ENCODE assay signal across 16 cellular contexts in the genomic region with DNA sequence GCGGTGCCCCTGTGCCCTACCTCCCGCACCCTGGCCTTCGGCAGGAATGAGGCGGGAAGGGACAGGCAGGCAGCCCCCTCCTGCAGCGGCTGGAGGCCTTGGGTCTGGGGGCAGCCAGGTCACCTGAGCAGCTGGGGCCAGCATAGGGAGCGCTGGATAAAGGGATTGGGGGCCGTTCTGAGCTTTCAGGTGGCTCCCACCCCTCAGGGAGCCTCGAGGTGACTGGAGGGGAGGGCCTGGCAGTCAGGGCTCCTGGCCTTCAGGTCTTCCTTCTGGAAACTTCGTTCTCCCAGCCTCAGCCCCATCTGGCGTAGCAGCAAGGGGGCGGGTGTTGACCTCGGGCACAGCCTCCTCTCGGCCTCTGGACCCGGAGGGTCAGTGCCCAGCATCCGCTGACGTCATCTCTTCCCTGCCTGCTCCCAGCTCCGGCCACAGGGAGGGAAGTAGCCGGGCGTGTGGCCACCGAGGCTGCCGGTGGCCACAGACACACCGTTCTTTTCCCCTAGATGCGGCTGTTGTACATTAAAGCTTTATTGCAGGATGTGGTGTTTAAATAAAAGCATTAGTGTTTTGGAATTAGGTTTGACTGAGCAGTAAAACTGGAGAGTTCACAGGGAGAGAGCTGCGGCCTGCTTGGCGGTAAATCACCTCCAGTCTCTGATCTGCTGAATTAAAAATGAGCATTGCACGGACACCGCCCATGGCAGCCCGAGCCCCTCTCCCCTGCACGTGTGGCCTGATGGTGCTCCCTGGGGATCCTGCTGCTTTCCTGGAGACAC.
DNase-seq lines count a peak whose midpoint lies in the region; ATAC-seq and TF ChIP-seq lines count a peak whose summit lies in the region.
"Had no signal": no experiment of that assay in that cellular context is flagged by ENCODE, and none has a peak within 500 bp of the region (broad histone marks: within the 10 kb centered on the region; RNA-seq: fewer than 3 reads in every experiment).

No MANE protein-coding gene starts in this region.

- WGBS in heart right ventricle, 2 donors: 31 to 44% methylated on average over 29 of the region's 29 CpGs

- H3K36me3 ChIP-seq in heart right ventricle: peaks cover 0 to 5% (median 0%) of the 10 kb centered on the region in 9 donors
- H3K36me3 ChIP-seq: upper lobe of right lung had no signal

- H3K4me3 ChIP-seq in heart right ventricle: peak overlapping the region in 8 of 10 donors; percentile 2 to 74 (median 70)
- H3K4me3 ChIP-seq: upper lobe of right lung had no signal

- no peak for TF ChIP-seq CTCF in heart right ventricle (IDR thresholded peaks at IDR 0.05)

- DNase-seq in heart right ventricle (no peak), Right ventricle myocardium inferior (ENCODE audit: missing footprints) (no peak), dermis microvascular lymphatic vessel endothelial cell (ENCODE audit: low read depth in 2 of 2) (peak; percentile 5 to 11), myocyte (ENCODE audit: low read depth) (peak; percentile 68), substantia nigra (lab: John Stamatoyannopoulos, UW) (no peak), NCI-H510A (lab: John Stamatoyannopoulos, UW) (no peak)
- no peak for DNase-seq in activated naive CD4-positive, alpha-beta T cell treated with Interleukin-2 at 50 U/mL for 16 hours
- DNase-seq: activated CD4-positive, alpha-beta T cell treated with anti-CD3 and anti-CD28 coated beads, Interleukin-2, amount 50 U/mL, for 1 hour; activated gamma-delta T cell; amygdala; C1 segment of cervical spinal cord; islet precursor cell; NCI-H1417 treated with DMSO at 0.1 percent for 48 hours; upper lobe of right lung had no signal

- ATAC-seq in heart right ventricle (peak in 1 of 8 donors; percentile 7), Right ventricle myocardium inferior (no peak), GM18870 (IDR thresholded peaks at IDR 0.05; ENCODE audit: unreplicated experiment) (no peak)
- ATAC-seq: natural killer cell treated with Interleukin-12 subunit alpha and Interleukin-12 subunit beta and Interleukin-15 and Interleukin-18, amount 100 ng/mL, for 72 hours; upper lobe of right lung had no signal

- intact Hi-C loops in heart right ventricle (cut with DNase I): no loop called here
- intact Hi-C loops in Right ventricle myocardium inferior (cut with DNase I): no loop called here

- H3K4me1 ChIP-seq in heart right ventricle: peaks cover 8 to 71% (median 30%) of the 10 kb centered on the region in 9 donors
- H3K4me1 ChIP-seq: upper lobe of right lung had no signal

- peak overlapping the region; percentile 11 to 99 (median 92) for H3K27ac ChIP-seq in heart right ventricle
- H3K27ac ChIP-seq in substantia nigra (ENCODE audit: low read depth, low read length, poor library complexity, severe bottlenecking): no peak overlapping the region
- H3K27ac ChIP-seq: upper lobe of right lung had no signal

- H3K9me3 ChIP-seq in heart right ventricle: no peaks in the 10 kb centered on the region
- H3K9me3 ChIP-seq: upper lobe of right lung had no signal

- H3K27me3 ChIP-seq in heart right ventricle: peaks cover 0 to 78% (median 65%) of the 10 kb centered on the region in 7 donors

Comparison
In these comparisons a context has a peak if more than half of its experiments do, and no peak if none do; other contexts are left out.
1. DNase-seq: peak in dermis microvascular lymphatic vessel endothelial cell (2 of 2) and myocyte (single experiment); none in heart right ventricle (0 of 2), Right ventricle myocardium inferior (single experiment), substantia nigra (0 of 49), NCI-H510A (single experiment) and activated naive CD4-positive, alpha-beta T cell treated with Interleukin-2 at 50 U/mL for 16 hours (single experiment).